Comparison of ENCODE assay signal across 24 cellular contexts in the genomic region with DNA sequence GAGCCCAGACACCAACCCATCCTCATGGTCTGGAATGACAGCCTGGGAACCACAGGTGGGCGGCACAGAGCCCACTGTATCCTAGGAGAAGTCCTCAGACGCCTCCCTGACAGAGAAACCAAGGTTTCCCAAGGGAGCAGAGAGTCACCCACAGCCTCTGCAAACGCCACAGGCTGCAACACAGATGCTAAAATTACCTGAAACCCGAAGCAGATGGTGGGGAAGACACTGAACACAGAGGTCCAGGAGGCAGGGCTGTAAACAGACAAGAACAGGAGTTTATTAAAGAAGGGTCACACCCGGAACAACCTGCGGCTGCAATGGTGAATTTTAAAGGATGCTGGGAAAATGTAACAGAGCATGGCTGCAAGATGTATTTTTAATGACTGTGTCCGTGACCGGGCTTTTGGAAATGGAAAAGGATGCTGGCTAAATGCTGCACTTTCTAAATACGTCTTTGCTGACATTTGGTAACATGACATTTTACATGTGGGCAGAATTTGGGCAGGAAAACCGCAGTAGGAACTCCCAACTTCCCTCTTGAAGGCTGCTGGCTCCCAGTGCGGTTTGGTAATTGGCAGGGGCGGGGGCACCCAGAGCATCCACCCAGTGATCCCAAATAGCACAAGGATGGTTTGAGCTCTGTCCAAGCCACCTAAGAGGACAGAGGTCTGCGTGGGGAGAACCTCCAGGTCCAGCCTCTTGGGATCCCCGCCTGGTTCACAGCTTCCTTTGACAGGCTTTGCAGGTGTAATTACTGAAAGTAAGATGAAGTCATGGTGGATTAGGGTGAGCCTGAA. TPM values are rescaled to one million over a fixed set of nuclear protein-coding genes. Genes with fewer than 3 reads are reported as not detected.
A peak's percentile ranks its signal among the peaks of the same experiment; 100 is the strongest.
DNase-seq lines count a peak whose midpoint lies in the region; ATAC-seq and TF ChIP-seq lines count a peak whose summit lies in the region.
"Had no signal": no experiment of that assay in that cellular context is flagged by ENCODE, and none has a peak within 500 bp of the region (broad histone marks: within the 10 kb centered on the region; RNA-seq: fewer than 3 reads in every experiment).

No MANE protein-coding gene starts in this region.

- H3K4me1 Mint-ChIP-seq in activated naive CD4-positive, alpha-beta T cell treated with anti-CD3 and anti-CD28 coated beads for 36 hours (ENCODE audit: low read depth): peaks cover 9% of the 10 kb centered on the region
- H3K4me1 Mint-ChIP-seq: central memory CD8-positive, alpha-beta T cell had no signal

- no peak overlapping the region for H3K27ac Mint-ChIP-seq in activated naive CD4-positive, alpha-beta T cell treated with anti-CD3 and anti-CD28 coated beads for 36 hours

- no peaks in the 10 kb centered on the region for H3K4me1 ChIP-seq in upper lobe of right lung
- H3K4me1 ChIP-seq: HAP-1, right lobe of liver, vagina had no signal

- no peaks in the 10 kb centered on the region for H3K9me3 ChIP-seq in upper lobe of right lung
- H3K9me3 ChIP-seq: HAP-1, mucosa of descending colon, right lobe of liver, vagina had no signal

- H3K27me3 Mint-ChIP-seq in activated naive CD4-positive, alpha-beta T cell treated with anti-CD3 and anti-CD28 coated beads for 36 hours (ENCODE audit: low read depth): peaks cover 7% of the 10 kb centered on the region

- DNase-seq in Right ventricle myocardium inferior (ENCODE audit: missing footprints) (peak; percentile 33), Right ventricle myocardium superior (no peak), NCI-H524 (lab: John Stamatoyannopoulos, UW) (peak; percentile 89 to 95), globus pallidus (ENCODE audit: low spot score) (peak; percentile 14), upper lobe of right lung (no peak)
- no peak for DNase-seq in activated naive CD4-positive, alpha-beta T cell treated with anti-CD3 and anti-CD28 coated beads for 36 hours
- DNase-seq: activated effector memory CD4-positive, alpha-beta T cell treated with anti-CD3 and anti-CD28 coated beads, Interleukin-2, amount 50 U/mL, for 16 hours; COR-L47; effector CD4-positive, alpha-beta T cell; left ventricle myocardium superior; mucosa of descending colon; NCI-H1694; NCI-H226; right lobe of liver; SHP77 had no signal

- H3K4me3 Mint-ChIP-seq in activated naive CD4-positive, alpha-beta T cell treated with anti-CD3 and anti-CD28 coated beads for 36 hours: no peak overlapping the region
- H3K4me3 Mint-ChIP-seq: central memory CD8-positive, alpha-beta T cell had no signal

- TF ChIP-seq CTCF in upper lobe of right lung (IDR thresholded peaks at IDR 0.05): no peak

- ATAC-seq in Right ventricle myocardium inferior (no peak), Right ventricle myocardium superior (ENCODE audit: poor library complexity) (no peak), upper lobe of right lung (peak; percentile 16), HG02610 (IDR thresholded peaks at IDR 0.05; ENCODE audit: unreplicated experiment) (no peak), GM19023 (IDR thresholded peaks at IDR 0.05; ENCODE audit: unreplicated experiment) (no peak)
- ATAC-seq: activated CD4-positive, CD25-positive, alpha-beta regulatory T cell treated with anti-CD3 and anti-CD28 coated beads, Interleukin-2, amount 50 U/mL, for 24 hours; left ventricle myocardium superior; mucosa of descending colon; right lobe of liver had no signal

- H3K36me3 Mint-ChIP-seq in activated naive CD4-positive, alpha-beta T cell treated with anti-CD3 and anti-CD28 coated beads for 36 hours (ENCODE audit: low read depth): no peaks in the 10 kb centered on the region

- no peak overlapping the region for H3K4me3 ChIP-seq in upper lobe of right lung
- H3K4me3 ChIP-seq: HAP-1, mucosa of descending colon, right lobe of liver, vagina had no signal

- H3K27me3 ChIP-seq in upper lobe of right lung: peaks cover 3% of the 10 kb centered on the region
- H3K27me3 ChIP-seq: right lobe of liver, vagina had no signal

- no peaks in the 10 kb centered on the region for H3K36me3 ChIP-seq in upper lobe of right lung
- H3K36me3 ChIP-seq: HAP-1, right lobe of liver, vagina had no signal

- no peak overlapping the region for H3K27ac ChIP-seq in upper lobe of right lung
- H3K27ac ChIP-seq: right lobe of liver, vagina had no signal

- intact Hi-C loops in Right ventricle myocardium inferior (cut with DNase I) (no loop called here), Right ventricle myocardium superior (cut with DNase I) (no loop called here), upper lobe of right lung (cut with DNase I) (no loop called here)
- intact Hi-C loops in activated naive CD4-positive, alpha-beta T cell treated with anti-CD3 and anti-CD28 coated beads for 36 hours (cut with micrococcal nuclease): no loop called here

- CTCF ChIA-PET in activated naive CD4-positive, alpha-beta T cell treated with anti-CD3 and anti-CD28 coated beads for 36 hours (lab: Charles Lee): interaction anchor here (0.6 kb wide), 1 partner anchor 119 kb away, joined by 4 read pairs; no protein-coding TSS in a partner anchor

- no peaks in the 10 kb centered on the region for H3K9me3 Mint-ChIP-seq in activated naive CD4-positive, alpha-beta T cell treated with anti-CD3 and anti-CD28 coated beads for 36 hours
- H3K9me3 Mint-ChIP-seq: central memory CD8-positive, alpha-beta T cell had no signal

RNA-seq across cellular contexts. Expression of gene SLC38A8, which starts 13.1 kb away (rescaled TPM):
- 3.1 TPM for total RNA-seq in Right ventricle myocardium inferior
- total RNA-seq in Right ventricle myocardium superior: 0.78 TPM
- total RNA-seq in upper lobe of right lung: not detected
- not detected for total RNA-seq in activated naive CD4-positive, alpha-beta T cell treated with anti-CD3 and anti-CD28 coated beads for 36 hours
- total RNA-seq: esophagus mucosa; HT1080; mucosa of descending colon; right lobe of liver; T-helper 2 cell treated with Interferon-gamma antibody and Interleukin-4, amounts not matched to agents 100 ng/mL and 5 ng/mL, for 36 hours; vagina had no signal

Comparison
In these comparisons a context has a peak if more than half of its experiments do, and no peak if none do; other contexts are left out.
1. DNase-seq: peak in Right ventricle myocardium inferior (single experiment), NCI-H524 (2 of 2) and globus pallidus (single experiment); none in Right ventricle myocardium superior (single experiment), upper lobe of right lung (single experiment) and activated naive CD4-positive, alpha-beta T cell treated with anti-CD3 and anti-CD28 coated beads for 36 hours (single experiment).